15 cellular contexts compared by ENCODE assay signal in genomic region chr12:86081798-86082197, GRCh38.
DNase-seq lines count a peak whose midpoint lies in the region; ATAC-seq and TF ChIP-seq lines count a peak whose summit lies in the region.
"Had no signal": no experiment of that assay in that cellular context is flagged by ENCODE, and none has a peak within 500 bp of the region (broad histone marks: within the 10 kb centered on the region; RNA-seq: fewer than 3 reads in every experiment).

No MANE protein-coding gene starts in this region.

- H3K9me3 Mint-ChIP-seq in brain = peaks cover 3 to 18% (median 7%) of the 10 kb centered on the region in 5 experiments
- peaks cover 3% of the 10 kb centered on the region for H3K9me3 Mint-ChIP-seq in activated naive CD4-positive, alpha-beta T cell treated with anti-CD3 and anti-CD28 coated beads for 36 hours
- peaks cover 9% of the 10 kb centered on the region for H3K9me3 Mint-ChIP-seq in natural killer cell treated with Interleukin-12 subunit alpha and Interleukin-12 subunit beta and Interleukin-15 and Interleukin-18, amount 100 ng/mL, for 72 hours
- H3K9me3 Mint-ChIP-seq: H9 had no signal

- TF ChIP-seq POLR2A in testis (IDR thresholded peaks at IDR 0.05) = no peak

- no peaks in the 10 kb centered on the region for H3K36me3 ChIP-seq in mesenchymal stem cell (ENCODE audit: control insufficient read depth in 1 of 2, insufficient read depth in 2 of 2, low read depth in 1 of 2, low read length in 2 of 2)
- no peaks in the 10 kb centered on the region for H3K36me3 ChIP-seq in testis (ENCODE audit: low read depth, missing control alignments)

- peaks cover 8% of the 10 kb centered on the region for H3K36me3 Mint-ChIP-seq in brain
- no peaks in the 10 kb centered on the region for H3K36me3 Mint-ChIP-seq in activated naive CD4-positive, alpha-beta T cell treated with anti-CD3 and anti-CD28 coated beads for 36 hours (ENCODE audit: low read depth)
- no peaks in the 10 kb centered on the region for H3K36me3 Mint-ChIP-seq in natural killer cell treated with Interleukin-12 subunit alpha and Interleukin-12 subunit beta and Interleukin-15 and Interleukin-18, amount 100 ng/mL, for 72 hours

- no peak overlapping the region for H2BK12ac ChIP-seq in mesenchymal stem cell (ENCODE audit: low read length in 2 of 2)

- H3K4ac ChIP-seq in mesenchymal stem cell (ENCODE audit: low read depth in 1 of 2, low read length in 2 of 2) = no peak overlapping the region

- no peak overlapping the region for H3K27ac ChIP-seq in mesenchymal stem cell (ENCODE audit: low read length, poor library complexity, severe bottlenecking)
- H3K27ac ChIP-seq in testis = no peak overlapping the region

- peak overlapping the region; percentile 39 to 90 (median 74) for H3K27ac Mint-ChIP-seq in brain
- no peak overlapping the region for H3K27ac Mint-ChIP-seq in activated naive CD4-positive, alpha-beta T cell treated with anti-CD3 and anti-CD28 coated beads for 36 hours
- H3K27ac Mint-ChIP-seq in natural killer cell treated with Interleukin-12 subunit alpha and Interleukin-12 subunit beta and Interleukin-15 and Interleukin-18, amount 100 ng/mL, for 72 hours = no peak overlapping the region
- H3K27ac Mint-ChIP-seq: B cell; CD4-positive, alpha-beta T cell; H9 had no signal

- H3K18ac ChIP-seq in mesenchymal stem cell (ENCODE audit: low read depth in 1 of 2, low read length in 2 of 2) = no peak overlapping the region

- H3K27me3 Mint-ChIP-seq in brain = no peaks in the 10 kb centered on the region
- no peaks in the 10 kb centered on the region for H3K27me3 Mint-ChIP-seq in activated naive CD4-positive, alpha-beta T cell treated with anti-CD3 and anti-CD28 coated beads for 36 hours (ENCODE audit: low read depth)
- H3K27me3 Mint-ChIP-seq in natural killer cell treated with Interleukin-12 subunit alpha and Interleukin-12 subunit beta and Interleukin-15 and Interleukin-18, amount 100 ng/mL, for 72 hours = no peaks in the 10 kb centered on the region
- H3K27me3 Mint-ChIP-seq: B cell; CD4-positive, alpha-beta T cell had no signal

- TF ChIP-seq CTCF in brain (conservative IDR thresholded peaks at IDR 0.05) = no peak
- TF ChIP-seq CTCF in testis (IDR thresholded peaks at IDR 0.05) = no peak

- H3K14ac ChIP-seq in mesenchymal stem cell (ENCODE audit: low read length in 2 of 2) = no peak overlapping the region

- H3K9me3 ChIP-seq in mesenchymal stem cell (ENCODE audit: control insufficient read depth, low read length) = no peaks in the 10 kb centered on the region
- no peaks in the 10 kb centered on the region for H3K9me3 ChIP-seq in testis

- H2BK120ac ChIP-seq in mesenchymal stem cell (ENCODE audit: low read depth, low read length) = no peak overlapping the region

- 100% methylated on average over 1 of the region's 2 CpGs for WGBS in mesenchymal stem cell
- 61 to 66% methylated on average over 2 of the region's 2 CpGs for WGBS in testis, 2 donors

- no peak overlapping the region for H3K4me2 ChIP-seq in mesenchymal stem cell (ENCODE audit: low read length, poor library complexity, severe bottlenecking)

- H3K4me1 Mint-ChIP-seq in brain = peaks cover 34% of the 10 kb centered on the region
- no peaks in the 10 kb centered on the region for H3K4me1 Mint-ChIP-seq in activated naive CD4-positive, alpha-beta T cell treated with anti-CD3 and anti-CD28 coated beads for 36 hours (ENCODE audit: low read depth)
- H3K4me1 Mint-ChIP-seq in natural killer cell treated with Interleukin-12 subunit alpha and Interleukin-12 subunit beta and Interleukin-15 and Interleukin-18, amount 100 ng/mL, for 72 hours (ENCODE audit: low read depth in 2 of 2) = no peaks in the 10 kb centered on the region
- H3K4me1 Mint-ChIP-seq: B cell, H9 had no signal

- H4K91ac ChIP-seq in mesenchymal stem cell (ENCODE audit: low read length) = no peak overlapping the region

- intact Hi-C loops in testis (cut with DNase I; ENCODE audit: low total_unique reads) = no loop called here
- intact Hi-C loops in activated naive CD4-positive, alpha-beta T cell treated with anti-CD3 and anti-CD28 coated beads for 36 hours (cut with micrococcal nuclease) = no loop called here

- no peak overlapping the region for H2AK5ac ChIP-seq in mesenchymal stem cell (ENCODE audit: low read length, severe bottlenecking)

- no peak overlapping the region for H2BK5ac ChIP-seq in mesenchymal stem cell (ENCODE audit: low read depth, low read length, poor library complexity, severe bottlenecking)

- no peak overlapping the region for H3K23ac ChIP-seq in mesenchymal stem cell (ENCODE audit: low read length in 2 of 2)

- H4K8ac ChIP-seq in mesenchymal stem cell (ENCODE audit: low read length) = no peak overlapping the region

- no peak overlapping the region for H3K4me3 ChIP-seq in mesenchymal stem cell (ENCODE audit: insufficient read depth in 1 of 2, low read depth in 1 of 2, low read length in 2 of 2)
- H3K4me3 ChIP-seq in testis = no peak overlapping the region
- H3K4me3 ChIP-seq: GM12878 had no signal

- peak; percentile 23 for DNase-seq in NCI-H69 (lab: John Stamatoyannopoulos, UW)
- DNase-seq in mesenchymal stem cell = peak; percentile 9
- DNase-seq in testis = peak; percentile 12
- DNase-seq in activated naive CD4-positive, alpha-beta T cell treated with anti-CD3 and anti-CD28 coated beads for 36 hours = no peak
- no peak for DNase-seq in natural killer cell treated with Interleukin-12 subunit alpha and Interleukin-12 subunit beta and Interleukin-15 and Interleukin-18, amount 100 ng/mL, for 72 hours (ENCODE audit: low spot score)
- DNase-seq: C1 segment of cervical spinal cord; Calu3; CD4-positive, alpha-beta T cell; DMS 273 treated with DMSO at 0.1 percent for 48 hours; GOT3; H9 had no signal

- H2AFZ ChIP-seq in mesenchymal stem cell (ENCODE audit: low read depth, low read length) = no peak overlapping the region

- CTCF ChIA-PET in activated naive CD4-positive, alpha-beta T cell treated with anti-CD3 and anti-CD28 coated beads for 36 hours (lab: Charles Lee) = no interaction called here

- H3K4me3 Mint-ChIP-seq in brain = peak overlapping the region in 2 of 5 experiments; percentile 43 to 75
- H3K4me3 Mint-ChIP-seq in activated naive CD4-positive, alpha-beta T cell treated with anti-CD3 and anti-CD28 coated beads for 36 hours = no peak overlapping the region
- H3K4me3 Mint-ChIP-seq in natural killer cell treated with Interleukin-12 subunit alpha and Interleukin-12 subunit beta and Interleukin-15 and Interleukin-18, amount 100 ng/mL, for 72 hours = no peak overlapping the region
- H3K4me3 Mint-ChIP-seq: B cell; CD4-positive, alpha-beta T cell; H9 had no signal

- H3K9ac ChIP-seq in mesenchymal stem cell (ENCODE audit: low read length) = no peak overlapping the region

- H3K27me3 ChIP-seq in mesenchymal stem cell (ENCODE audit: control insufficient read depth in 1 of 2, insufficient read depth in 1 of 2, low read length in 2 of 2) (no peaks in the 10 kb centered on the region), testis (no peaks in the 10 kb centered on the region)

- ATAC-seq in natural killer cell treated with Interleukin-12 subunit alpha and Interleukin-12 subunit beta and Interleukin-15 and Interleukin-18, amount 100 ng/mL, for 72 hours = no peak
- ATAC-seq in GM19467 (IDR thresholded peaks at IDR 0.05; ENCODE audit: unreplicated experiment) = no peak
- ATAC-seq: GM12878 had no signal

- H3K79me1 ChIP-seq in mesenchymal stem cell (replicated peaks; ENCODE audit: low read length, poor library complexity, severe bottlenecking) = no peaks in the 10 kb centered on the region

- H2BK15ac ChIP-seq in mesenchymal stem cell (ENCODE audit: low read depth, poor library complexity, severe bottlenecking) = no peak overlapping the region

- H3K4me1 ChIP-seq in mesenchymal stem cell (ENCODE audit: control insufficient read depth, insufficient read depth, low read depth, low read length) (no peaks in the 10 kb centered on the region), testis (no peaks in the 10 kb centered on the region)

Comparison
In these comparisons a context has a peak if more than half of its experiments do, and no peak if none do; other contexts are left out.
1. DNase-seq: peak in NCI-H69 (single experiment), mesenchymal stem cell (single experiment) and testis (single experiment); none in activated naive CD4-positive, alpha-beta T cell treated with anti-CD3 and anti-CD28 coated beads for 36 hours (single experiment) and natural killer cell treated with Interleukin-12 subunit alpha and Interleukin-12 subunit beta and Interleukin-15 and Interleukin-18, amount 100 ng/mL, for 72 hours (single experiment).
2. H3K27ac Mint-ChIP-seq: peak in brain (5 of 5); none in activated naive CD4-positive, alpha-beta T cell treated with anti-CD3 and anti-CD28 coated beads for 36 hours (single experiment) and natural killer cell treated with Interleukin-12 subunit alpha and Interleukin-12 subunit beta and Interleukin-15 and Interleukin-18, amount 100 ng/mL, for 72 hours (0 of 2).